In the genomic region with DNA sequence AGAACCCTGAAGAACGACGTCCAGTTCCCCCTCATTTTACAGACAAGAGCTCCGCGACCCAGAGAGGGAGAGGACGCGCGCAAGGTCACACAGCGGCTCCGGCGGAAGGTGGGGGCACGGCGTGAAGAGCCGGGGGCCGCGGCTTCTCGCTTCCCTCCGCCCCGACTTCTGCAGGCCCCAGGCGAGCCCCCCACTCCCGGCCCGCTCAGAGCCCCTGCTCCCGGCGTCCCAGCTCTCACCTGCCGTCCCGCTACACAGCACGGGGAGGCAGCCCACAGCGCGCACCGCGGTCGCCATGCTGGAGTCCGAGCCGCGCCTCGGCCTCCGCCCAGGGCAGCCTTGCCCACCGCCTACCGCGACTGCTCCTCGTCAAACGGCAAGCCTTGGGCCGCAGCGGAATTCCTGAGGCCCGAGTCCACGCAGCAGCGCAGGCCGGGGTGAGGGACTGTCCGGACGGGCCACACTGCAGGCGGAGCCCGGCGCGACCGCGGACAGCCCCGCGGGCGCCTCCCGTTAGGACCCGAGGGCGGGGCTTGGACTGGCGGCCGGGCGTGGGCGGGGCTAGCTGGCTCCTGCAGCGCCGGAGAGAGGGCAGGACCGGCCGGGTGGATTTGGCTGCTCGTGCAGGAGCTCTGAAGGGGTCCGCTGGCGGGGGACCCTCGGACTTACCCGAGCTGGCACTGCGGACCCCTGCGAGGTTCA, we compare ENCODE assay signal across 8 cellular contexts. TPM values are rescaled to one million over a fixed set of nuclear protein-coding genes. Genes with fewer than 3 reads are reported as not detected.
A peak's percentile ranks its signal among the peaks of the same experiment; 100 is the strongest.
DNase-seq lines count a peak whose midpoint lies in the region; ATAC-seq and TF ChIP-seq lines count a peak whose summit lies in the region.

A gene (minus strand): TSS at position 314 of the 702 bp plus-strand sequence. CDS start 17 bp downstream, at position 297.

- H3K27me3 Mint-ChIP-seq in naive thymus-derived CD8-positive, alpha-beta T cell, result peaks cover 0 to 2% (median 0%) of the 10 kb centered on the region in 5 donors

- peak within 1 kb of the TSS; percentile 98 for H3K9ac ChIP-seq in IMR-90 (ENCODE audit: low read depth, low read length)

- no TSS peak for BruUV-seq in IMR-90 (replicated peaks; lab: Mats Ljungman, UMichigan)

- H2BK20ac ChIP-seq in IMR-90 (ENCODE audit: low read depth, low read length), result no peak within 1 kb of the TSS

- peak within 1 kb of the TSS; percentile 97 for H3K14ac ChIP-seq in IMR-90 (replicated peaks; ENCODE audit: low read depth, low read length)

- peak within 1 kb of the TSS; percentile 90 for H3K4me2 ChIP-seq in IMR-90 (ENCODE audit: low read depth, low read length)

- H4K5ac ChIP-seq in IMR-90 (ENCODE audit: low read depth, low read length), result peak within 1 kb of the TSS; percentile 99

- in situ Hi-C loops in IMR-90 (cut with MboI; ENCODE audit: low sequenced_read_pairs), result no loop called here

- TF ChIP-seq RAD21 in IMR-90 (IDR thresholded peaks at IDR 0.05; ENCODE audit: low read length), result no peak

- peak within 1 kb of the TSS; percentile 97 for H3K4ac ChIP-seq in IMR-90 (ENCODE audit: low read depth, low read length)

- H3K4me1 ChIP-seq in IMR-90 (ENCODE audit: control insufficient read depth, insufficient read depth, low read length), result no peaks in the 10 kb centered on the region

- H3K79me1 ChIP-seq in IMR-90 (ENCODE audit: low read depth in 1 of 2, low read length in 2 of 2), result peaks cover 11 to 30% of the 10 kb centered on the region in 2 experiments

- POLR2A ChIA-PET in IMR-90 (lab: Charles Lee; ENCODE audit: unreplicated experiment), result no interaction called here
- POLR2A ChIA-PET in naive thymus-derived CD8-positive, alpha-beta T cell (lab: Charles Lee), result interaction anchor here (0.9 to 10.5 kb wide), 16 partner anchors 11 to 98 kb away, joined by 3 to 106 read pairs (median 6); a partner anchor contains a TSS

- H3K9me1 ChIP-seq in IMR-90 (ENCODE audit: insufficient read depth, low read length), result peaks cover 6% of the 10 kb centered on the region; the same call in 1 of the 2 replicates

- H2AK9ac ChIP-seq in IMR-90 (replicated peaks; ENCODE audit: low read depth, low read length, poor library complexity), result peak within 1 kb of the TSS; percentile 93

- no peaks in the 10 kb centered on the region for H3K9me3 ChIP-seq in IMR-90 (ENCODE audit: control insufficient read depth, insufficient read depth, low read length)

- peak within 1 kb of the TSS; percentile 99 for H3K27ac ChIP-seq in IMR-90 (ENCODE audit: insufficient read depth, low read length)

- 0 out of 2 replicates have a peak, but pooled peaks have one; percentile 10 for TF ChIP-seq CTCF in IMR-90 (conservative IDR thresholded peaks at IDR 0.05; ENCODE audit: low read depth, low read length)

- no peaks in the 10 kb centered on the region for H3K27me3 ChIP-seq in IMR-90 (ENCODE audit: control insufficient read depth, insufficient read depth, low read length)

- peak within 1 kb of the TSS; percentile 99 for H2AFZ ChIP-seq in IMR-90 (replicated peaks; ENCODE audit: low read length, poor library complexity)

- ATAC-seq in GM21528 (IDR thresholded peaks at IDR 0.05; ENCODE audit: low FRiP score, unreplicated experiment) (peak; percentile 92), IMR-90 (ENCODE audit: low read depth) (peak; percentile 99)
- peak; percentile 91 for ATAC-seq in naive thymus-derived CD8-positive, alpha-beta T cell

- H2BK5ac ChIP-seq in IMR-90 (ENCODE audit: low read depth, low read length, poor library complexity, severe bottlenecking), result peak within 1 kb of the TSS; percentile 100

- H3K23ac ChIP-seq in IMR-90 (ENCODE audit: low read depth, low read length), result peak within 1 kb of the TSS; percentile 85

- H3K18ac ChIP-seq in IMR-90 (ENCODE audit: low read depth, low read length), result peak within 1 kb of the TSS; percentile 98

- DNase-seq in DMS53 treated with DMSO at 0.1 percent for 48 hours (lab: John Stamatoyannopoulos, UW; ENCODE audit: unreplicated experiment), result peak; percentile 65
- peak; percentile 50 for DNase-seq in IMR-90
- peak; percentile 79 for DNase-seq in RKO (ENCODE audit: low spot score)
- DNase-seq in activated T-helper 1 cell treated with Interleukin-2 at 50 U/mL for 16 hours (ENCODE audit: low read depth), result peak; percentile 77
- DNase-seq in fibroblast of gingiva (ENCODE audit: low read depth), result peak; percentile 55
- DNase-seq in naive thymus-derived CD8-positive, alpha-beta T cell, result peak; percentile 65 to 87 (median 79)
- peak; percentile 25 to 77 (median 71) for DNase-seq in stimulated activated naive CD4-positive, alpha-beta T cell (lab: John Stamatoyannopoulos, UW)

- H4K8ac ChIP-seq in IMR-90 (ENCODE audit: low read depth in 2 of 2, low read length in 2 of 2), result peak within 1 kb of the TSS; percentile 89 to 98

- peaks cover under 1% of the 10 kb centered on the region for H3K36me3 ChIP-seq in IMR-90 (ENCODE audit: control insufficient read depth, insufficient read depth, low read length)

- peak within 1 kb of the TSS; percentile 83 for H3K56ac ChIP-seq in IMR-90 (ENCODE audit: extremely low read depth, insufficient read depth, low read length)

- dilution Hi-C loops in IMR-90 (cut with HindIII; ENCODE audit: low sequenced_read_pairs, unreplicated experiment), result no loop called here

- CTCF ChIA-PET in IMR-90 (lab: Yijun Ruan, JAX), result interaction anchor here (1.1 kb wide), 1 partner anchor 22 kb away, joined by 3 read pairs; no protein-coding TSS in a partner anchor

- peak within 1 kb of the TSS; percentile 99; the same call in 2 of the 3 replicates for H2BK15ac ChIP-seq in IMR-90 (ENCODE audit: low read depth, low read length)

- peaks cover 0 to 1% (median 0%) of the 10 kb centered on the region in 9 donors for H3K9me3 Mint-ChIP-seq in naive thymus-derived CD8-positive, alpha-beta T cell

- WGBS in IMR-90 (ENCODE audit: extremely low coverage in 2 of 2, insufficient read length in 1 of 2), 2 experiments, result 1% methylated on average over 45 of the region's 76 CpGs; no CpG with 5 or more reads in 1 of the 2 experiments

- peaks cover 16 to 52% (median 48%) of the 10 kb centered on the region in 4 donors for H3K4me1 Mint-ChIP-seq in naive thymus-derived CD8-positive, alpha-beta T cell

- peak within 1 kb of the TSS; percentile 91 for H3K4me3 ChIP-seq in IMR-90 (ENCODE audit: insufficient read depth, low read depth, low read length)

- H3K4me3 Mint-ChIP-seq in naive thymus-derived CD8-positive, alpha-beta T cell, result peak within 1 kb of the TSS; percentile 89 to 98 (median 96)

- intact Hi-C loops in IMR-90 (cut with micrococcal nuclease), result loop anchor here (5.0 kb wide), 2 partner anchors 46 to 226 kb away; a partner anchor contains a TSS

- peak within 1 kb of the TSS; percentile 76 for H2BK120ac ChIP-seq in IMR-90 (ENCODE audit: low read depth, low read length)

- peak; percentile 58 for TF ChIP-seq POLR2A in IMR-90 (IDR thresholded peaks at IDR 0.05; ENCODE audit: low read depth, low read length)

- peak within 1 kb of the TSS; percentile 77 for H2AK5ac ChIP-seq in IMR-90 (ENCODE audit: low read depth, low read length)

- H4K91ac ChIP-seq in IMR-90 (ENCODE audit: insufficient read depth, low read depth, low read length), result peak within 1 kb of the TSS; percentile 100

- H3K36me3 Mint-ChIP-seq in naive thymus-derived CD8-positive, alpha-beta T cell, result peaks cover 0 to 21% (median 0%) of the 10 kb centered on the region in 3 donors

- peaks cover 8% of the 10 kb centered on the region; the same call in 1 of the 2 replicates for H4K20me1 ChIP-seq in IMR-90 (ENCODE audit: insufficient read depth, low read length)

- H3K27ac Mint-ChIP-seq in naive thymus-derived CD8-positive, alpha-beta T cell, result peak within 1 kb of the TSS; percentile 92 to 97 (median 95)

TF ChIP-seq in IMR-90, 13 proteins besides CTCF, POLR2A, EP300 and RAD21:
- TF ChIP-seq, protein P1, sequence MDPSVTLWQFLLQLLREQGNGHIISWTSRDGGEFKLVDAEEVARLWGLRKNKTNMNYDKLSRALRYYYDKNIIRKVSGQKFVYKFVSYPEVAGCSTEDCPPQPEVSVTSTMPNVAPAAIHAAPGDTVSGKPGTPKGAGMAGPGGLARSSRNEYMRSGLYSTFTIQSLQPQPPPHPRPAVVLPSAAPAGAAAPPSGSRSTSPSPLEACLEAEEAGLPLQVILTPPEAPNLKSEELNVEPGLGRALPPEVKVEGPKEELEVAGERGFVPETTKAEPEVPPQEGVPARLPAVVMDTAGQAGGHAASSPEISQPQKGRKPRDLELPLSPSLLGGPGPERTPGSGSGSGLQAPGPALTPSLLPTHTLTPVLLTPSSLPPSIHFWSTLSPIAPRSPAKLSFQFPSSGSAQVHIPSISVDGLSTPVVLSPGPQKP (IDR thresholded peaks at IDR 0.05; ENCODE audit: borderline replicate concordance, low read depth, low read length), result no peak
- peak; percentile 24; the same call in 1 of the 2 replicates for TF ChIP-seq MAZ (IDR thresholded peaks at IDR 0.05; ENCODE audit: borderline replicate concordance, low read depth, low read length)
- TF ChIP-seq MXI1 (IDR thresholded peaks at IDR 0.05; ENCODE audit: borderline replicate concordance, low read depth, low read length), result peak; percentile 84; the same call in 1 of the 2 replicates

RNA-seq across cellular contexts. Expression of the gene that starts here (rescaled TPM):
- total RNA-seq in IMR-90 (2012; rRNA removed), result 27.6 and 35.8 TPM in 2 replicates
- 42.5 and 44.1 TPM in 2 replicates for polyA plus RNA-seq in IMR-90 (2012; rRNA removed)
- 24.9 and 28.4 TPM in 2 replicates for polyA plus RNA-seq in IMR-90 (2012; cell fraction: cytosol; rRNA removed)
- 49.4 and 110 TPM in 2 replicates for polyA plus RNA-seq in IMR-90 (2012; cell fraction: nucleus; rRNA removed; ENCODE audit: low replicate concordance)
- total RNA-seq in naive thymus-derived CD8-positive, alpha-beta T cell, result 10 to 100 TPM; 59.0 to 66.0 TPM
- 10 to 100 TPM; 37.2 to 54.6 (median 43.0) TPM for polyA plus RNA-seq in naive thymus-derived CD8-positive, alpha-beta T cell

Comparison
In these comparisons a context has a peak if more than half of its experiments do, and no peak if none do; other contexts are left out.
1. Peak in every context shown above with its lines: DNase-seq, ATAC-seq, H3K4me3 ChIP-seq and H3K27ac ChIP-seq.